ENCODE assay signal across 8 cellular contexts in the genomic region with DNA sequence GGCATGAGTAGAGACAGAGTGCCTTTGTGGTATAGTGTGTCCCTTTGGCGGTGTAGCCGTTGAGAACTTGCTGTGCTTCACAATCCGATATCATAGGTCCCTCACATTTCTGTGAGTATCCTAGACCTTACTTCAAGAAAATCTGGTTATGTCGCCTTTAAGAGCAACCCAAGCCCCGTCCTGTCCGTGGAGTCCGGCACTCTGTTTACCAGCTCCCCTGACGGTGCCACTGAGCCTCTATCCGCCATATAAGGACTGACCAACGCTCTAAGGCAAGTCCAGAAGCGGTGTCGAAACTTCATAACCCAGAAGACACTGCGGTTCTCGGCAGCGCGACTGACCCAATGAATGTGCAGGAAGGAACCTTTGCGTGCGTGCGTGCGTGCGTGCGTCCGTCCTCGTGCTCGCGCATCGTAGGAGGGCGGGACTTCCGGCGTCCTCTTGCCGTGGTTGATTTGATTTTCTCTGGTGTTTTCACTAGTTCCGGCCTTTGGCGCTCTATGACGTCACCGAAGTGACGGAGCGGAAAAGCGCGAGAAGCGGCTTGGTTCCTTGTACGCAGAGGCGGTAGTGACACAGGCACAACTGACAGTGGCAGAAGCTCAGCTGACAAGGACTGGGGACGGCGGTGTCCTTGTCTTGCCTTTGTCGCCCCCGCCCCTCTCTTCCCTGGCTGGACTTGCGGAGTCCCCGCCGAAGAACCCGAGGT. TPM values are rescaled to one million over a fixed set of nuclear protein-coding genes. Genes with fewer than 3 reads are reported as not detected.
DNase-seq lines count a peak whose midpoint lies in the region; ATAC-seq and TF ChIP-seq lines count a peak whose summit lies in the region.

A gene (plus strand): TSS at position 555 of the 709 bp plus-strand sequence. CDS start 1,283 bp downstream, outside the sequence.
A gene (plus strand): TSS at position 555 of the 709 bp plus-strand sequence. CDS start 5,005 bp downstream, outside the sequence.

- peak in 1 of 2 donors; percentile 66 for TF ChIP-seq POLR2A in suprapubic skin (IDR thresholded peaks at IDR 0.05)

- 1% methylated on average over 42 of the region's 50 CpGs for WGBS in suprapubic skin

- TF ChIP-seq CTCF in GM10248 (IDR thresholded peaks at IDR 0.05; ENCODE audit: control extremely low read depth, extremely low read depth, low read depth, missing control alignments) (no peak), suprapubic skin (IDR thresholded peaks at IDR 0.05) (no peak)

- no peaks in the 10 kb centered on the region for H3K27me3 ChIP-seq in suprapubic skin

- H3K36me3 ChIP-seq in suprapubic skin, result peaks cover 6% of the 10 kb centered on the region

- peaks cover 8% of the 10 kb centered on the region for H3K9me3 Mint-ChIP-seq in activated naive CD8-positive, alpha-beta T cell (ENCODE audit: low read depth)

- DNase-seq in GM10248 (ENCODE audit: extremely low spot score), result peak; percentile 96
- peak; percentile 96 for DNase-seq in NCI-H1092 treated with DMSO at 0.1 percent for 48 hours (lab: John Stamatoyannopoulos, UW)
- peak; percentile 95 for DNase-seq in glomerular endothelial cell (ENCODE audit: extremely low read depth, low read depth, low spot score)
- peak; percentile 81 to 99 (median 97) for DNase-seq in nucleus accumbens (lab: John Stamatoyannopoulos, UW)
- DNase-seq in suprapubic skin (ENCODE audit: low spot score in 2 of 2), result peak; percentile 99

- POLR2A ChIA-PET in GM10248 (lab: Yijun Ruan, JAX), result interaction anchor here (0.8 kb wide), 1 partner anchor 59 kb away, joined by 5 read pairs; no protein-coding TSS in a partner anchor

- H3K4me1 Mint-ChIP-seq in activated naive CD8-positive, alpha-beta T cell (ENCODE audit: low read depth), result peaks cover 15% of the 10 kb centered on the region

- H3K27me3 Mint-ChIP-seq in activated naive CD8-positive, alpha-beta T cell, result no peaks in the 10 kb centered on the region

- CTCF ChIA-PET in GM10248 (lab: Yijun Ruan, JAX), result interaction anchor here (0.8 to 1.7 kb wide), 4 partner anchors 9 to 75 kb away, joined by 3 to 6 read pairs (median 3); a partner anchor contains a TSS

- peak within 1 kb of the TSS; percentile 93 for H3K4me3 Mint-ChIP-seq in activated naive CD8-positive, alpha-beta T cell

- peak; percentile 71 for TF ChIP-seq EP300 in suprapubic skin (IDR thresholded peaks at IDR 0.05)

- ATAC-seq in HG02610 (IDR thresholded peaks at IDR 0.05; ENCODE audit: unreplicated experiment) (peak; percentile 93), SK-N-SH treated with all-trans-retinoic acid at 6 μM for 48 hours (peak; percentile 100)

- no peaks in the 10 kb centered on the region for H3K9me3 ChIP-seq in suprapubic skin

- H3K4me1 ChIP-seq in suprapubic skin, result peaks cover 18% of the 10 kb centered on the region

- peaks cover 30% of the 10 kb centered on the region for H3K36me3 Mint-ChIP-seq in activated naive CD8-positive, alpha-beta T cell

- H3K27ac Mint-ChIP-seq in activated naive CD8-positive, alpha-beta T cell, result peak within 1 kb of the TSS; percentile 94

- H3K27ac ChIP-seq in suprapubic skin, result peak within 1 kb of the TSS; percentile 87

- H3K4me3 ChIP-seq in suprapubic skin, result peak within 1 kb of the TSS; percentile 67

TF ChIP-seq in SK-N-SH treated with all-trans-retinoic acid at 6 μM for 48 hours, 23 proteins besides CTCF, POLR2A, EP300 and RAD21:
- TF ChIP-seq CSDC2 (CRISPR knock-in tag; IDR thresholded peaks at IDR 0.05) (peak; percentile 60; the same call in 1 of the 2 replicates), TOX (CRISPR knock-in tag; IDR thresholded peaks at IDR 0.05; ENCODE audit: borderline replicate concordance) (no peak), ISL1 (CRISPR knock-in tag; IDR thresholded peaks at IDR 0.05) (no peak), ZFP3 (CRISPR knock-in tag; IDR thresholded peaks at IDR 0.05) (no peak), ZFP30 (CRISPR knock-in tag; IDR thresholded peaks at IDR 0.05) (0 out of 2 replicates have a peak, but pooled peaks have one; percentile 6)
- TF ChIP-seq, protein P1, sequence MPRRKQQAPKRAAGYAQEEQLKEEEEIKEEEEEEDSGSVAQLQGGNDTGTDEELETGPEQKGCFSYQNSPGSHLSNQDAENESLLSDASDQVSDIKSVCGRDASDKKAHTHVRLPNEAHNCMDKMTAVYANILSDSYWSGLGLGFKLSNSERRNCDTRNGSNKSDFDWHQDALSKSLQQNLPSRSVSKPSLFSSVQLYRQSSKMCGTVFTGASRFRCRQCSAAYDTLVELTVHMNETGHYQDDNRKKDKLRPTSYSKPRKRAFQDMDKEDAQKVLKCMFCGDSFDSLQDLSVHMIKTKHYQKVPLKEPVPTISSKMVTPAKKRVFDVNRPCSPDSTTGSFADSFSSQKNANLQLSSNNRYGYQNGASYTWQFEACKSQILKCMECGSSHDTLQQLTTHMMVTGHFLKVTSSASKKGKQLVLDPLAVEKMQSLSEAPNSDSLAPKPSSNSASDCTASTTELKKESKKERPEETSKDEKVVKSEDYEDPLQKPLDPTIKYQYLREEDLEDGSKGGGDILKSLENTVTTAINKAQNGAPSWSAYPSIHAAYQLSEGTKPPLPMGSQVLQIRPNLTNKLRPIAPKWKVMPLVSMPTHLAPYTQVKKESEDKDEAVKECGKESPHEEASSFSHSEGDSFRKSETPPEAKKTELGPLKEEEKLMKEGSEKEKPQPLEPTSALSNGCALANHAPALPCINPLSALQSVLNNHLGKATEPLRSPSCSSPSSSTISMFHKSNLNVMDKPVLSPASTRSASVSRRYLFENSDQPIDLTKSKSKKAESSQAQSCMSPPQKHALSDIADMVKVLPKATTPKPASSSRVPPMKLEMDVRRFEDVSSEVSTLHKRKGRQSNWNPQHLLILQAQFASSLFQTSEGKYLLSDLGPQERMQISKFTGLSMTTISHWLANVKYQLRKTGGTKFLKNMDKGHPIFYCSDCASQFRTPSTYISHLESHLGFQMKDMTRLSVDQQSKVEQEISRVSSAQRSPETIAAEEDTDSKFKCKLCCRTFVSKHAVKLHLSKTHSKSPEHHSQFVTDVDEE (CRISPR knock-in tag; IDR thresholded peaks at IDR 0.05), result no peak
- TF ChIP-seq, protein P2, sequence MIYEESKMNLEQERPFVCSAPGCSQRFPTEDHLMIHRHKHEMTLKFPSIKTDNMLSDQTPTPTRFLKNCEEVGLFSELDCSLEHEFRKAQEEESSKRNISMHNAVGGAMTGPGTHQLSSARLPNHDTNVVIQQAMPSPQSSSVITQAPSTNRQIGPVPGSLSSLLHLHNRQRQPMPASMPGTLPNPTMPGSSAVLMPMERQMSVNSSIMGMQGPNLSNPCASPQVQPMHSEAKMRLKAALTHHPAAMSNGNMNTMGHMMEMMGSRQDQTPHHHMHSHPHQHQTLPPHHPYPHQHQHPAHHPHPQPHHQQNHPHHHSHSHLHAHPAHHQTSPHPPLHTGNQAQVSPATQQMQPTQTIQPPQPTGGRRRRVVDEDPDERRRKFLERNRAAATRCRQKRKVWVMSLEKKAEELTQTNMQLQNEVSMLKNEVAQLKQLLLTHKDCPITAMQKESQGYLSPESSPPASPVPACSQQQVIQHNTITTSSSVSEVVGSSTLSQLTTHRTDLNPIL (CRISPR knock-in tag; IDR thresholded peaks at IDR 0.05; ENCODE audit: low read depth), result peak; percentile 62; the same call in 1 of the 2 replicates

RNA-seq across cellular contexts. Expression of the first gene that starts in this region (rescaled TPM):
- total RNA-seq in glomerular endothelial cell (23.5 and 24.6 TPM in 2 replicates), suprapubic skin (10 to 100 TPM; 16.5 to 20.7 (median 19.9) TPM)

RNA-seq across cellular contexts. Expression of the second gene that starts in this region (rescaled TPM):
- 2.3 and 6.1 TPM in 2 replicates for total RNA-seq in glomerular endothelial cell
- 1 to 10 TPM; 1.8 to 4.2 (median 2.7) TPM for total RNA-seq in suprapubic skin

Comparison
In these comparisons a context has a peak if more than half of its experiments do, and no peak if none do; other contexts are left out.
1. Peak in every context shown above with its lines: DNase-seq, ATAC-seq, H3K4me3 ChIP-seq and H3K27ac ChIP-seq.